Comparison of ENCODE assay signal across 20 cellular contexts in genomic region chr11:105738972-105739574, GRCh38.
DNase-seq lines count a peak whose midpoint lies in the region; ATAC-seq, FAIRE-seq and TF ChIP-seq lines count a peak whose summit lies in the region.
"Had no signal": no experiment of that assay in that cellular context is flagged by ENCODE, and none has a peak within 500 bp of the region (broad histone marks: within the 10 kb centered on the region; RNA-seq: fewer than 3 reads in every experiment).

No MANE protein-coding gene starts in this region.

- POLR2A ChIA-PET in HepG2 (lab: Yijun Ruan, JAX) (no interaction called here), SK-N-SH (lab: Yijun Ruan, JAX) (no interaction called here)

- TF ChIP-seq EP300 in HepG2 (IDR thresholded peaks at IDR 0.05; ENCODE audit: low read depth in 2 of 2, low read length in 2 of 2) (no peak), HepG2 (CRISPR knock-in tag; IDR thresholded peaks at IDR 0.05; ENCODE audit: borderline replicate concordance) (no peak), SK-N-SH (IDR thresholded peaks at IDR 0.05; ENCODE audit: borderline replicate concordance in 1 of 2, low read depth in 1 of 2, low read length in 1 of 2) (peak in 1 of 2 experiments; percentile 83; a peak in 2 of 4 replicates)

- in situ Hi-C loops in HepG2 (cut with HindIII; ENCODE audit: extremely low pct_ligation_motif_present, low pct_unique_long_range_greater_than_20kb) = no loop called here

- 2% methylated on average over 5 of the region's 5 CpGs for WGBS in HepG2 (ENCODE audit: low lambda C conversion rate)
- WGBS in right lobe of liver (ENCODE audit: insufficient coverage, low coverage, low lambda C conversion rate, missing lambda C conversion rate) = 45% methylated on average over 5 of the region's 5 CpGs
- WGBS in SK-N-SH (ENCODE audit: low lambda C conversion rate) = 22% methylated on average over 5 of the region's 5 CpGs

- DNase-seq in HepG2 (ENCODE audit: low spot score) = no peak
- DNase-seq in right lobe of liver = no peak
- peak; percentile 12 for DNase-seq in SK-N-SH
- peak; percentile 2 for DNase-seq in left kidney (ENCODE audit: low read depth, low spot score)
- DNase-seq in SHP77 treated with DMSO at 0.1 percent for 48 hours (lab: John Stamatoyannopoulos, UW) = no peak
- no peak for DNase-seq in dedifferentiated amniotic fluid mesenchymal stem cell (ENCODE audit: extremely low spot score)
- DNase-seq in NCI-H526 treated with DMSO at 0.1 percent for 48 hours (lab: John Stamatoyannopoulos, UW) = no peak
- DNase-seq: GF-D8, H7, Karpas-422, MV-4-11, NCI-H1417 treated with DMSO at 0.1 percent for 48 hours, NCI-H1930, NCI-H2171, NCI-H748 treated with DMSO at 0.1 percent for 48 hours, SJCRH30, SW 1271, T-helper 17 cell had no signal

- H3K36me3 ChIP-seq in HepG2 (replicated peaks in 1 of 2; ENCODE audit: control insufficient read depth in 1 of 2, insufficient read depth in 2 of 2, low read length in 2 of 2) = no peaks in the 10 kb centered on the region
- H3K36me3 ChIP-seq in right lobe of liver = no peaks in the 10 kb centered on the region
- H3K36me3 ChIP-seq in SK-N-SH (replicated peaks in 1 of 2; ENCODE audit: control insufficient read depth in 1 of 2, insufficient read depth in 2 of 2, low read length in 1 of 2) = no peaks in the 10 kb centered on the region
- H3K36me3 ChIP-seq: SJCRH30 had no signal

- H3K4me3 ChIP-seq in HepG2 (replicated peaks in 1 of 3; ENCODE audit: insufficient read depth in 1 of 3, low read depth in 2 of 3, low read length in 3 of 3) = no peak overlapping the region
- H3K4me3 ChIP-seq in right lobe of liver = no peak overlapping the region
- H3K4me3 ChIP-seq in SK-N-SH (ENCODE audit: low read depth in 2 of 2, low read length in 1 of 2) = no peak overlapping the region
- H3K4me3 ChIP-seq: SJCRH30 had no signal

- BruUV-seq in HepG2 (replicated peaks; lab: Mats Ljungman, UMichigan) = no TSS peak

- no peak for FAIRE-seq in HepG2 (lab: Jason Lieb, UNC)
- FAIRE-seq: A204.1 had no signal

- TF ChIP-seq CTCF in HepG2 (CRISPR knock-in tag; IDR thresholded peaks at IDR 0.05) = no peak
- no peak for TF ChIP-seq CTCF in right lobe of liver (IDR thresholded peaks at IDR 0.05)
- no peak for TF ChIP-seq CTCF in SK-N-SH (IDR thresholded peaks at IDR 0.05)

- CTCF ChIA-PET in HepG2 (lab: Yijun Ruan, JAX; ENCODE audit: low intra/inter-chr PET ratio, low total read pairs) = no interaction called here
- CTCF ChIA-PET in SK-N-SH (lab: Yijun Ruan, JAX) = interaction anchor here (1.3 kb wide), 1 partner anchor 124 kb away, joined by 5 read pairs; no protein-coding TSS in a partner anchor

- TF ChIP-seq RAD21 in HepG2 (CRISPR knock-in tag; IDR thresholded peaks at IDR 0.05) (no peak), SK-N-SH (IDR thresholded peaks at IDR 0.05; ENCODE audit: low read length) (no peak)

- H2AFZ ChIP-seq in HepG2 (ENCODE audit: low read length) = no peak overlapping the region
- H2AFZ ChIP-seq in SK-N-SH (ENCODE audit: low read depth) = no peak overlapping the region

- no peaks in the 10 kb centered on the region for H3K4me1 ChIP-seq in HepG2 (ENCODE audit: insufficient read depth, low read length)
- no peaks in the 10 kb centered on the region for H3K4me1 ChIP-seq in right lobe of liver
- H3K4me1 ChIP-seq in SK-N-SH (ENCODE audit: control insufficient read depth in 1 of 2, insufficient read depth in 2 of 2, low read depth in 1 of 2, low read length in 1 of 2) = no peaks in the 10 kb centered on the region; a peak in 1 of 4 replicates
- H3K4me1 ChIP-seq: SJCRH30 had no signal

- H3F3A ChIP-seq in SK-N-SH (replicated peaks; ENCODE audit: insufficient read depth) = no peaks in the 10 kb centered on the region

- H3K9ac ChIP-seq in HepG2 (ENCODE audit: insufficient read depth, low read depth, low read length) = no peak overlapping the region
- no peak overlapping the region for H3K9ac ChIP-seq in SK-N-SH

- intact Hi-C loops in HepG2 (cut with micrococcal nuclease; ENCODE audit: unreplicated experiment) (no loop called here), right lobe of liver (cut with DNase I) (no loop called here)

- ATAC-seq in HepG2 = no peak
- ATAC-seq in right lobe of liver = no peak
- ATAC-seq: Panc1, T-helper 17 cell had no signal

- H3K27me3 ChIP-seq in HepG2 (ENCODE audit: control insufficient read depth in 1 of 2, insufficient read depth in 2 of 2, low read length in 2 of 2) (no peaks in the 10 kb centered on the region), right lobe of liver (no peaks in the 10 kb centered on the region), SK-N-SH (ENCODE audit: insufficient read depth) (no peaks in the 10 kb centered on the region)
- H3K27me3 ChIP-seq: SJCRH30 had no signal

- TF ChIP-seq POLR2A in HepG2 (IDR thresholded peaks at IDR 0.05; ENCODE audit: insufficient read depth in 1 of 2, low read depth in 2 of 2, low read length in 2 of 2) (no peak), right lobe of liver (IDR thresholded peaks at IDR 0.05) (no peak)

- H3K79me2 ChIP-seq in HepG2 (ENCODE audit: insufficient read depth, low read length) = no peaks in the 10 kb centered on the region
- no peaks in the 10 kb centered on the region for H3K79me2 ChIP-seq in SK-N-SH (ENCODE audit: insufficient read depth)

- no peaks in the 10 kb centered on the region for H3K9me2 ChIP-seq in SK-N-SH

- H3K4me2 ChIP-seq in HepG2 (ENCODE audit: low read depth, low read length) (no peak overlapping the region), SK-N-SH (no peak overlapping the region)

- H4K20me1 ChIP-seq in HepG2 (ENCODE audit: insufficient read depth, low read length) (no peaks in the 10 kb centered on the region; the same call in 1 of the 2 replicates), SK-N-SH (ENCODE audit: insufficient read depth) (no peaks in the 10 kb centered on the region)

- no peak overlapping the region for H3K27ac ChIP-seq in HepG2 (ENCODE audit: extremely low read length, insufficient read depth, low read length)
- no peak overlapping the region for H3K27ac ChIP-seq in right lobe of liver
- H3K27ac ChIP-seq in SK-N-SH (ENCODE audit: low read depth in 2 of 2, low read length in 1 of 2) = peak overlapping the region in 1 of 2 experiments; percentile 68; a peak in 2 of 4 replicates
- H3K27ac ChIP-seq: SJCRH30 had no signal

- H3K9me3 ChIP-seq in HepG2 (ENCODE audit: low read length) (no peaks in the 10 kb centered on the region), right lobe of liver (no peaks in the 10 kb centered on the region), SK-N-SH (no peaks in the 10 kb centered on the region)
- H3K9me3 ChIP-seq: SJCRH30 had no signal

TF ChIP-seq in HepG2, 621 proteins besides CTCF, POLR2A, EP300 and RAD21 (continues in another document):
- TF ChIP-seq MNT (IDR thresholded peaks at IDR 0.05) = peak; percentile 38; the same call in 1 of the 2 replicates

TF ChIP-seq in SK-N-SH, 30 proteins besides CTCF, POLR2A, EP300 and RAD21:
- TF ChIP-seq SMC3 (IDR thresholded peaks at IDR 0.05; ENCODE audit: low read depth, low read length) = no peak
- no peak for TF ChIP-seq PBX3 (IDR thresholded peaks at IDR 0.05)
- TF ChIP-seq RCOR1 (IDR thresholded peaks at IDR 0.05; ENCODE audit: low read length) = peak; percentile 80
- TF ChIP-seq IRF3 (IDR thresholded peaks at IDR 0.05; ENCODE audit: low read depth, low read length) = no peak
- no peak for TF ChIP-seq YY1 (IDR thresholded peaks at IDR 0.05; ENCODE audit: low read depth)
- peak; percentile 54; the same call in 1 of the 2 replicates for TF ChIP-seq MXI1 (IDR thresholded peaks at IDR 0.05; ENCODE audit: low read depth, low read length)
- TF ChIP-seq CHD2 (IDR thresholded peaks at IDR 0.05; ENCODE audit: low read length, partially characterized antibody) = no peak
- peak; percentile 63 for TF ChIP-seq GATA2 (CRISPR knock-in tag; IDR thresholded peaks at IDR 0.05)
TF ChIP-seq in SK-N-SH: peak in this region for 3.

Comparison
In these comparisons a context has a peak if more than half of its experiments do, and no peak if none do; other contexts are left out.
1. DNase-seq: peak in SK-N-SH (single experiment) and left kidney (single experiment); none in HepG2 (single experiment), right lobe of liver (0 of 3), SHP77 treated with DMSO at 0.1 percent for 48 hours (single experiment), dedifferentiated amniotic fluid mesenchymal stem cell (single experiment) and NCI-H526 treated with DMSO at 0.1 percent for 48 hours (single experiment).
2. Of the 25 proteins assayed by ChIP-seq in both HepG2 and SK-N-SH: peak only in HepG2: none; only in SK-N-SH: MXI1; in both: none; in neither: 23; mixed calls (peak in some experiments, not most) for 1.